ENCODE assay signal across 8 cellular contexts in the genomic region with DNA sequence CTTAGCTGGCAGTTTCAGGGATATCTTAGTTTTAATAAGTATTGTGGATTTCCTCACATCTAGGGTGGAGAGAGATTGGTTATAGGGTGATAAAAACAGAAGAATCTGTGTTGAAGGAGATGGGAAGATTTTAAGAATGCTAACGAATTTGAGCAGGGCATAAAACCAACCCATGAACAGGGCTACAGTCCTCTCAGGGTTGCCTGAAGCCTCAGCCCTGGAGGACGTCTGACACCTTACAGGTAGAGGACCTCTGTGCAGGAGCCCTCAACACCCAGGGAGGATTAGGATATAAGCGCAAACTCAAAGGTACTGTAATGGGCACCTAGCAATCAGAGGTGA. TPM values are rescaled to one million over a fixed set of nuclear protein-coding genes. Genes with fewer than 3 reads are reported as not detected.
DNase-seq lines count a peak whose midpoint lies in the region; ATAC-seq, FAIRE-seq and TF ChIP-seq lines count a peak whose summit lies in the region.

No MANE protein-coding gene starts in this region.

- H3K36me3 Mint-ChIP-seq in activated T-helper 2 cell treated with anti-CD3 and anti-CD28 coated beads, Interferon-gamma antibody, Interleukin-2, Interleukin-4, amounts not matched to agents 10 μg/mL and 5 μg/mL and 100 μg/mL, durations not matched to agents 14 hours and 24 hours and 36 hours (ENCODE audit: low read depth): no peaks in the 10 kb centered on the region

- H3K4me1 ChIP-seq in left lung: peaks cover 6 to 9% of the 10 kb centered on the region in 2 donors

- H3K4me3 ChIP-seq in BJ (ENCODE audit: low read depth, low read length): peak overlapping the region; percentile 48
- peak overlapping the region; percentile 80 for H3K4me3 ChIP-seq in HFF-Myc (replicated peaks; ENCODE audit: low read depth, low read length)
- peak overlapping the region in 1 of 2 donors; percentile 55 for H3K4me3 ChIP-seq in left lung

- POLR2A ChIA-PET in BJ (lab: Charles Lee): no interaction called here

- no peak overlapping the region for H3K27ac ChIP-seq in left lung

- TF ChIP-seq CTCF in BJ (IDR thresholded peaks at IDR 0.05; ENCODE audit: insufficient read depth, low read depth, low read length) (no peak), HFF-Myc (IDR thresholded peaks at IDR 0.05; ENCODE audit: low read depth, low read length, missing control alignments) (no peak), left lung (IDR thresholded peaks at IDR 0.05) (no peak)

- intact Hi-C loops in activated T-helper 2 cell treated with anti-CD3 and anti-CD28 coated beads, Interferon-gamma antibody, Interleukin-2, Interleukin-4, amounts not matched to agents 10 μg/mL and 5 μg/mL and 100 μg/mL, durations not matched to agents 14 hours and 24 hours and 36 hours (cut with micrococcal nuclease): loop anchor here (5.0 kb wide), 1 partner anchor 55 kb away; no protein-coding TSS in a partner anchor
- intact Hi-C loops in left lung (cut with DNase I): no loop called here

- DNase-seq in BJ (ENCODE audit: low read depth): no peak
- no peak for DNase-seq in HFF-Myc (ENCODE audit: extremely low read depth, low read depth)
- no peak for DNase-seq in activated T-helper 2 cell treated with anti-CD3 and anti-CD28 coated beads, Interferon-gamma antibody, Interleukin-2, Interleukin-4, amounts not matched to agents 10 μg/mL and 5 μg/mL and 100 μg/mL, durations not matched to agents 14 hours and 24 hours and 36 hours (ENCODE audit: low spot score)
- no peak for DNase-seq in left lung
- DNase-seq in NCI-H226: no peak
- DNase-seq in RCC 7860 (ENCODE audit: low spot score): no peak
- DNase-seq in NCI-H510A treated with DMSO at 0.1 percent for 48 hours (lab: John Stamatoyannopoulos, UW): no peak
- no peak for DNase-seq in NAMALWA (ENCODE audit: low spot score)

- no peak for FAIRE-seq in RCC 7860 (lab: Jason Lieb, UNC)

- no peaks in the 10 kb centered on the region for H3K9me3 ChIP-seq in left lung

- peak overlapping the region; percentile 65 for H3K4me3 Mint-ChIP-seq in activated T-helper 2 cell treated with anti-CD3 and anti-CD28 coated beads, Interferon-gamma antibody, Interleukin-2, Interleukin-4, amounts not matched to agents 10 μg/mL and 5 μg/mL and 100 μg/mL, durations not matched to agents 14 hours and 24 hours and 36 hours (ENCODE audit: low read depth)

- ATAC-seq in left lung: peak; percentile 47

- H3K36me3 ChIP-seq in BJ (ENCODE audit: control insufficient read depth, insufficient read depth, low read length) (no peaks in the 10 kb centered on the region), left lung (no peaks in the 10 kb centered on the region)

- H3K27me3 ChIP-seq in BJ (ENCODE audit: control insufficient read depth, insufficient read depth, low read length) (peaks cover 3% of the 10 kb centered on the region; the same call in 1 of the 2 replicates), left lung (peaks cover 6 to 73% of the 10 kb centered on the region in 2 donors)

- H3K27ac Mint-ChIP-seq in activated T-helper 2 cell treated with anti-CD3 and anti-CD28 coated beads, Interferon-gamma antibody, Interleukin-2, Interleukin-4, amounts not matched to agents 10 μg/mL and 5 μg/mL and 100 μg/mL, durations not matched to agents 14 hours and 24 hours and 36 hours: no peak overlapping the region

- CTCF ChIA-PET in BJ (lab: Yijun Ruan, JAX): interaction anchor here (1.1 to 2.2 kb wide), 3 partner anchors 10 to 141 kb away, joined by 3 to 10 read pairs (median 3); no protein-coding TSS in a partner anchor

- H3K9me3 Mint-ChIP-seq in activated T-helper 2 cell treated with anti-CD3 and anti-CD28 coated beads, Interferon-gamma antibody, Interleukin-2, Interleukin-4, amounts not matched to agents 10 μg/mL and 5 μg/mL and 100 μg/mL, durations not matched to agents 14 hours and 24 hours and 36 hours: no peaks in the 10 kb centered on the region

- peaks cover 7% of the 10 kb centered on the region for H3K4me1 Mint-ChIP-seq in activated T-helper 2 cell treated with anti-CD3 and anti-CD28 coated beads, Interferon-gamma antibody, Interleukin-2, Interleukin-4, amounts not matched to agents 10 μg/mL and 5 μg/mL and 100 μg/mL, durations not matched to agents 14 hours and 24 hours and 36 hours (ENCODE audit: low read depth)

- peaks cover 40% of the 10 kb centered on the region for H3K27me3 Mint-ChIP-seq in activated T-helper 2 cell treated with anti-CD3 and anti-CD28 coated beads, Interferon-gamma antibody, Interleukin-2, Interleukin-4, amounts not matched to agents 10 μg/mL and 5 μg/mL and 100 μg/mL, durations not matched to agents 14 hours and 24 hours and 36 hours (ENCODE audit: low read depth)

RNA-seq across cellular contexts. Expression of a gene that starts 0.5 kb away (rescaled TPM):
- polyA plus RNA-seq in BJ (2011; rRNA removed): 9.5 and 13.0 TPM in 2 replicates
- polyA minus RNA-seq in BJ (2011; rRNA and poly(A)+ RNA removed): 5.6 and 5.7 TPM in 2 replicates
- total RNA-seq in activated T-helper 2 cell treated with anti-CD3 and anti-CD28 coated beads, Interferon-gamma antibody, Interleukin-2, Interleukin-4, amounts not matched to agents 10 μg/mL and 5 μg/mL and 100 μg/mL, durations not matched to agents 14 hours and 24 hours and 36 hours: 0.25 and 0.57 TPM in 2 replicates
- total RNA-seq in left lung: 10 to 100 TPM; 10.9 to 24.5 TPM
